ENCODE assay signal across 10 cellular contexts in the genomic region with DNA sequence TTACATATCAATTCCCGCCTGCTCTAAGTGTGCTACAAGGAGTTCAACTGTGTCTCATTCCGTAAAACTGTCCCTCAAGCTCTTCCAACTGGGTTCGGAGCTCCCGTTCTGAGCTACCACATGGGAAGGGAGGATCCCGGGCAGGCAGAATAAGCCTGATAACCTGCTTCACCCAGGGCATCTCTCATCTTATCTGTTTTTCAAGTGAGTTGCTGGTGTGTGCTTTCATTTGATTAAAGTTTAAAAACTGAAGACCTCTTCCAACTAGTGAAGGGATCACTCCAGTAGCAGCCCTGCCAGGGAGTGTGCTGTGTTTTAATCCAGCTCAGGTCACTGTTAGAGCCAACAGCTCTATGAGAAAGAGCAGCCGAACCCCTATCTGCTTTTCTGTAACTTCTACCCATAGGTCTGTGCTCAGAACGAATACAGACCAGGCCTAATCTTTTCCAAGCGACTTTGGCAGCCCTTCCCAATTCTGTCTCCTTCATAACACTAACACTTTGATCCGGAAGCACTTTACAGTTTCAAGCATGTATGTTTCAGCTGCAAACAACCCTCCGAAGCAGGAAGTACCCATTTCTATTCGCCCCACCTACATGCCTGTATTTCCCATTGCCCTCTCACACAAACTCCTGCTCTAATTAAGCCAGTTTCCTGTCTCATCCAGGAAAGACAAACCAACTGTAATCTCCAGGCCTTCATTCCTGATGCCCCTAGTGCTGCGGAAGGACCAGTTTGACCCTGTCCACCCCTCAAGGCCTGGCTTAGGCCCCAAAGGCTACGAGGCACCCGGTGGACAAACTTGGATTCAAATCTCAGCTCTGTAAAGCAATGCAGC.
DNase-seq lines count a peak whose midpoint lies in the region; ATAC-seq and TF ChIP-seq lines count a peak whose summit lies in the region.
"Had no signal": no experiment of that assay in that cellular context is flagged by ENCODE, and none has a peak within 500 bp of the region (broad histone marks: within the 10 kb centered on the region; RNA-seq: fewer than 3 reads in every experiment).

No MANE protein-coding gene starts in this region.

- no peak overlapping the region for H3K4me3 Mint-ChIP-seq in activated T-cell treated with anti-CD3 and anti-CD28 coated beads, Interleukin-2, amount 50 U/mL, for 72 hours
- no peak overlapping the region for H3K4me3 Mint-ChIP-seq in activated naive CD8-positive, alpha-beta T cell treated with anti-CD3 and anti-CD28 coated beads for 36 hours

- no peak for DNase-seq in activated T-cell treated with anti-CD3 and anti-CD28 coated beads, Interleukin-2, amount 50 U/mL, for 72 hours
- DNase-seq in activated T-cell treated with anti-CD3 and anti-CD28 coated beads, Interleukin-2, amount 50 U/mL, for 48 hours = no peak
- DNase-seq in activated naive CD8-positive, alpha-beta T cell treated with anti-CD3 and anti-CD28 coated beads for 36 hours = no peak
- DNase-seq in lower lobe of right lung = no peak
- DNase-seq: foreskin keratinocyte, NCI-H1436 treated with DMSO at 0.1 percent for 48 hours had no signal

- no peak for ATAC-seq in activated T-cell treated with anti-CD3 and anti-CD28 coated beads, Interleukin-2, amount 50 U/mL, for 72 hours (replicated peaks in 1 of 2)
- ATAC-seq in lower lobe of right lung = peak; percentile 52 to 75
- no peak for ATAC-seq in GM19351 (IDR thresholded peaks at IDR 0.05; ENCODE audit: unreplicated experiment)
- ATAC-seq in GM21360 (IDR thresholded peaks at IDR 0.05; ENCODE audit: unreplicated experiment) = no peak
- no peak for ATAC-seq in HG03342 (IDR thresholded peaks at IDR 0.05; ENCODE audit: unreplicated experiment)
- ATAC-seq: foreskin keratinocyte had no signal

- TF ChIP-seq CTCF in lower lobe of right lung (IDR thresholded peaks at IDR 0.05) = no peak

- intact Hi-C loops in lower lobe of right lung (cut with DNase I) = no loop called here

- peaks cover 5 to 18% of the 10 kb centered on the region in 2 donors for H3K36me3 Mint-ChIP-seq in activated T-cell treated with anti-CD3 and anti-CD28 coated beads, Interleukin-2, amount 50 U/mL, for 72 hours (ENCODE audit: insufficient read depth in 2 of 2)
- peaks cover 60% of the 10 kb centered on the region for H3K36me3 Mint-ChIP-seq in activated naive CD8-positive, alpha-beta T cell treated with anti-CD3 and anti-CD28 coated beads for 36 hours

- H3K9me3 ChIP-seq in lower lobe of right lung (no peaks in the 10 kb centered on the region), subcutaneous abdominal adipose tissue (ENCODE audit: control insufficient read depth in 5 of 5, low read length in 5 of 5) (no peaks in the 10 kb centered on the region)

- H3K36me3 ChIP-seq in lower lobe of right lung = peaks cover 52% of the 10 kb centered on the region
- H3K36me3 ChIP-seq in subcutaneous abdominal adipose tissue (ENCODE audit: control insufficient read depth in 5 of 5, insufficient read depth in 5 of 5, low read length in 5 of 5) = peaks cover 11 to 41% (median 28%) of the 10 kb centered on the region in 5 donors

- no peaks in the 10 kb centered on the region for H3K9me3 Mint-ChIP-seq in activated T-cell treated with anti-CD3 and anti-CD28 coated beads, Interleukin-2, amount 50 U/mL, for 72 hours
- H3K9me3 Mint-ChIP-seq in activated naive CD8-positive, alpha-beta T cell treated with anti-CD3 and anti-CD28 coated beads for 36 hours = no peaks in the 10 kb centered on the region

- no peaks in the 10 kb centered on the region for H3K27me3 Mint-ChIP-seq in activated T-cell treated with anti-CD3 and anti-CD28 coated beads, Interleukin-2, amount 50 U/mL, for 72 hours (ENCODE audit: low read depth)
- H3K27me3 Mint-ChIP-seq in activated naive CD8-positive, alpha-beta T cell treated with anti-CD3 and anti-CD28 coated beads for 36 hours = no peaks in the 10 kb centered on the region

- H3K27ac ChIP-seq in lower lobe of right lung (peak overlapping the region; percentile 60), subcutaneous abdominal adipose tissue (ENCODE audit: low read depth, low read length) (peak overlapping the region; percentile 52)
- H3K27ac ChIP-seq: foreskin keratinocyte had no signal

- peaks cover 84% of the 10 kb centered on the region for H3K4me1 Mint-ChIP-seq in activated T-cell treated with anti-CD3 and anti-CD28 coated beads, Interleukin-2, amount 50 U/mL, for 72 hours (ENCODE audit: low read depth)
- peaks cover 65% of the 10 kb centered on the region for H3K4me1 Mint-ChIP-seq in activated naive CD8-positive, alpha-beta T cell treated with anti-CD3 and anti-CD28 coated beads for 36 hours

- no peak overlapping the region for H3K9ac ChIP-seq in subcutaneous abdominal adipose tissue (ENCODE audit: low read length in 5 of 5)

- H3K4me1 ChIP-seq in lower lobe of right lung = peaks cover 41% of the 10 kb centered on the region
- H3K4me1 ChIP-seq in subcutaneous abdominal adipose tissue (ENCODE audit: control insufficient read depth in 5 of 5, insufficient read depth in 5 of 5, low read length in 5 of 5) = peaks cover 12 to 51% (median 37%) of the 10 kb centered on the region in 5 donors

- H3K27ac Mint-ChIP-seq in activated T-cell treated with anti-CD3 and anti-CD28 coated beads, Interleukin-2, amount 50 U/mL, for 72 hours = peak overlapping the region; percentile 18
- peak overlapping the region; percentile 52 for H3K27ac Mint-ChIP-seq in activated naive CD8-positive, alpha-beta T cell treated with anti-CD3 and anti-CD28 coated beads for 36 hours

- no peak overlapping the region for H3K4me3 ChIP-seq in lower lobe of right lung
- H3K4me3 ChIP-seq in subcutaneous abdominal adipose tissue (ENCODE audit: low read depth in 1 of 5, low read length in 5 of 5) = no peak overlapping the region

- H3K27me3 ChIP-seq in lower lobe of right lung (ENCODE audit: low read depth) (no peaks in the 10 kb centered on the region), subcutaneous abdominal adipose tissue (ENCODE audit: control insufficient read depth in 5 of 5, insufficient read depth in 4 of 5, low read length in 5 of 5) (no peaks in the 10 kb centered on the region)
- H3K27me3 ChIP-seq: foreskin keratinocyte had no signal

Comparison
In these comparisons a context has a peak if more than half of its experiments do, and no peak if none do; other contexts are left out.
1. ATAC-seq: peak in lower lobe of right lung (2 of 2); none in activated T-cell treated with anti-CD3 and anti-CD28 coated beads, Interleukin-2, amount 50 U/mL, for 72 hours (0 of 2), GM19351 (single experiment), GM21360 (single experiment) and HG03342 (single experiment).